8 cellular contexts compared by ENCODE assay signal in the genomic region with DNA sequence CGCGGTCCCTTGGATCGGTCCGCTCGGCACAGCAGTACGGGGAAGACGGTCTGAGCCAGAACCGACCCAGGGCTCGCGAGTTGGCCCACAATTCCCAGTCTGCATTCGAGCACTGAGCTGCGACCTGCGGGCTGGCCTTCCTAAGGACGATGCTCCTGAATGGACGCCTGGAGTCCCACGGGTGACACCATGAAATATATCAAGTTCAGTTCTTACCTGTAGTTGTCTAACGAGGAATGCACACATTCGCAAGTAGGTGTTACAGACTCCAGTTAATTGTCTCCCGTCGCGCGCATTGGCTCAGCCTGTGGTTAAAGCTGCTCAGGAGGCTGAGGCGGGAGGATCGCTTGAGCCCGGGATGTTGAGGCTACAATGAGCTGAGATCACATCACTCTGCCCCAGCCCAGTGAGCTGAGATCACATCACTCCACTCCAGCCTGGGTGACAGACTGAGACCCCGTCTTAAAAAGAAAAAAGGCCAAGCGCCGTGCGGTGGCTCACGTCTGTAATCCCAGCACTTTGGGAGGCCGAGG. TPM values are rescaled to one million over a fixed set of nuclear protein-coding genes. Genes with fewer than 3 reads are reported as not detected.
DNase-seq lines count a peak whose midpoint lies in the region; ATAC-seq, FAIRE-seq and TF ChIP-seq lines count a peak whose summit lies in the region.

No MANE protein-coding gene starts in this region.

- POLR2A ChIA-PET in GM10248 (lab: Yijun Ruan, JAX): interaction anchor here (0.6 kb wide), 1 partner anchor 36 kb away, joined by 9 read pairs; no protein-coding TSS in a partner anchor

- H3K4me3 ChIP-seq in kidney (ENCODE audit: low read length in 2 of 2) (peak overlapping the region; percentile 87 to 90), testis (peak overlapping the region; percentile 67 to 77)

- no peak for TF ChIP-seq POLR2A in testis (IDR thresholded peaks at IDR 0.05)

- no peak for FAIRE-seq in kidney (lab: Jason Lieb, UNC)

- peak; percentile 11 for DNase-seq in activated CD4-positive, alpha-beta T cell treated with anti-CD3 and anti-CD28 coated beads for 1 hour
- DNase-seq in activated CD4-positive, alpha-beta T cell treated with anti-CD3 and anti-CD28 coated beads, Interleukin-2, amount 50 U/mL, for 48 hours: no peak
- no peak for DNase-seq in activated naive CD8-positive, alpha-beta T cell treated with anti-CD3 and anti-CD28 coated beads, Interleukin-2, amount 50 U/mL, for 24 hours
- DNase-seq in kidney (peak; percentile 64), testis (peak; percentile 63), hepatic stellate cell (ENCODE audit: low spot score) (no peak), GM10248 (ENCODE audit: extremely low spot score) (no peak)
- DNase-seq in stimulated activated naive CD4-positive, alpha-beta T cell (lab: John Stamatoyannopoulos, UW): no peak

- peak overlapping the region; percentile 88 to 95 for H3K27ac ChIP-seq in kidney (ENCODE audit: low read depth in 2 of 2, low read length in 2 of 2)
- H3K27ac ChIP-seq in testis: peak overlapping the region; percentile 78 to 91

- peaks cover 24% of the 10 kb centered on the region for H3K36me3 Mint-ChIP-seq in activated naive CD8-positive, alpha-beta T cell treated with anti-CD3 and anti-CD28 coated beads, Interleukin-2, amount 50 U/mL, for 24 hours (ENCODE audit: low read depth)

- peaks cover 24% of the 10 kb centered on the region for H3K4me1 Mint-ChIP-seq in activated naive CD8-positive, alpha-beta T cell treated with anti-CD3 and anti-CD28 coated beads, Interleukin-2, amount 50 U/mL, for 24 hours

- 43 to 73% methylated on average over 12 to 30 of the region's 31 CpGs for WGBS in testis, 2 donors

- no peaks in the 10 kb centered on the region for H3K9me3 Mint-ChIP-seq in activated naive CD8-positive, alpha-beta T cell treated with anti-CD3 and anti-CD28 coated beads, Interleukin-2, amount 50 U/mL, for 24 hours

- peak overlapping the region; percentile 78 to 94 for H3K9ac ChIP-seq in kidney (ENCODE audit: low read length in 2 of 2)

- CTCF ChIA-PET in GM10248 (lab: Yijun Ruan, JAX): interaction anchor here (0.6 to 2.7 kb wide), 13 partner anchors 8 to 196 kb away, joined by 3 to 17 read pairs (median 5); partner anchors contain the start of genes MAP3K5 and SLC35D3

- H3K9me3 ChIP-seq in kidney (ENCODE audit: control insufficient read depth in 1 of 2, low read length in 2 of 2): no peaks in the 10 kb centered on the region
- H3K9me3 ChIP-seq in testis: no peaks in the 10 kb centered on the region

- TF ChIP-seq CTCF in kidney (IDR thresholded peaks at IDR 0.05; ENCODE audit: borderline replicate concordance, extremely low read depth, insufficient read depth): no peak
- TF ChIP-seq CTCF in testis (IDR thresholded peaks at IDR 0.05): no peak
- no peak for TF ChIP-seq CTCF in GM10248 (IDR thresholded peaks at IDR 0.05; ENCODE audit: control extremely low read depth, extremely low read depth, low read depth, missing control alignments)

- H3K4me3 Mint-ChIP-seq in activated naive CD8-positive, alpha-beta T cell treated with anti-CD3 and anti-CD28 coated beads, Interleukin-2, amount 50 U/mL, for 24 hours: peak overlapping the region; percentile 96

- no peaks in the 10 kb centered on the region for H3K27me3 ChIP-seq in testis

- H3K4me1 ChIP-seq in kidney (ENCODE audit: control insufficient read depth in 1 of 2, insufficient read depth in 1 of 2, low read depth in 1 of 2, low read length in 2 of 2) (peaks cover 0 to 10% of the 10 kb centered on the region in 2 donors), testis (peaks cover 5% of the 10 kb centered on the region)

- intact Hi-C loops in kidney (cut with DNase I) (no loop called here), testis (cut with DNase I; ENCODE audit: low total_unique reads) (no loop called here)

- H3K36me3 ChIP-seq in kidney (ENCODE audit: control insufficient read depth in 1 of 2, insufficient read depth in 2 of 2, low read length in 2 of 2) (peaks cover 5 to 10% of the 10 kb centered on the region in 2 donors), testis (ENCODE audit: low read depth, missing control alignments) (no peaks in the 10 kb centered on the region)

- no peaks in the 10 kb centered on the region for H3K27me3 Mint-ChIP-seq in activated naive CD8-positive, alpha-beta T cell treated with anti-CD3 and anti-CD28 coated beads, Interleukin-2, amount 50 U/mL, for 24 hours

- no peak for ATAC-seq in activated naive CD8-positive, alpha-beta T cell treated with anti-CD3 and anti-CD28 coated beads, Interleukin-2, amount 50 U/mL, for 24 hours

- H3K27ac Mint-ChIP-seq in activated naive CD8-positive, alpha-beta T cell treated with anti-CD3 and anti-CD28 coated beads, Interleukin-2, amount 50 U/mL, for 24 hours: peak overlapping the region; percentile 92

RNA-seq across cellular contexts. Expression of gene PEX7, which starts 0.8 kb away (rescaled TPM):
- total RNA-seq in kidney (10.6 TPM), testis (10 to 100 TPM; 16.6 to 18.5 TPM)
- polyA plus RNA-seq in kidney (ENCODE audit: insufficient read depth, low read depth, low replicate concordance) (21.3 TPM), testis (ENCODE audit: insufficient read depth, low read depth, low replicate concordance) (28.6 TPM)

RNA-seq across cellular contexts. Expression of gene MAP3K5, which starts 30.9 kb away (rescaled TPM):
- total RNA-seq in kidney: 32.9 TPM
- 5.9 TPM for polyA plus RNA-seq in kidney (ENCODE audit: insufficient read depth, low read depth, low replicate concordance)
- total RNA-seq in testis: 10 to 100 TPM; 46.1 to 55.3 TPM
- 21.3 TPM for polyA plus RNA-seq in testis (ENCODE audit: insufficient read depth, low read depth, low replicate concordance)

Comparison
In these comparisons a context has a peak if more than half of its experiments do, and no peak if none do; other contexts are left out.
1. DNase-seq: peak in activated CD4-positive, alpha-beta T cell treated with anti-CD3 and anti-CD28 coated beads for 1 hour (single experiment), kidney (single experiment) and testis (single experiment); none in activated CD4-positive, alpha-beta T cell treated with anti-CD3 and anti-CD28 coated beads, Interleukin-2, amount 50 U/mL, for 48 hours (0 of 2), activated naive CD8-positive, alpha-beta T cell treated with anti-CD3 and anti-CD28 coated beads, Interleukin-2, amount 50 U/mL, for 24 hours (single experiment), hepatic stellate cell (single experiment), GM10248 (single experiment) and stimulated activated naive CD4-positive, alpha-beta T cell (0 of 6).